ENCODE assay signal across 9 cellular contexts in genomic region chr17:80453126-80453979, GRCh38. TPM values are rescaled to one million over a fixed set of nuclear protein-coding genes. Genes with fewer than 3 reads are reported as not detected.
DNase-seq lines count a peak whose midpoint lies in the region; ATAC-seq and TF ChIP-seq lines count a peak whose summit lies in the region.
"Had no signal": no experiment of that assay in that cellular context is flagged by ENCODE, and none has a peak within 500 bp of the region (broad histone marks: within the 10 kb centered on the region; RNA-seq: fewer than 3 reads in every experiment).

No MANE protein-coding gene starts in this region.

- H3K4me3 ChIP-seq in AG04450 (ENCODE audit: low read depth, low read length) (peak overlapping the region; percentile 75), HEK293 (ENCODE audit: low read depth, low read length) (peak overlapping the region; percentile 78)

- peak overlapping the region; percentile 97 for H3K4me3 Mint-ChIP-seq in activated naive CD8-positive, alpha-beta T cell treated with anti-CD3 and anti-CD28 coated beads, Interleukin-2, amount 50 U/mL, for 24 hours
- H3K4me3 Mint-ChIP-seq in memory B cell = peak overlapping the region; percentile 94

- H3K4me1 Mint-ChIP-seq in activated naive CD8-positive, alpha-beta T cell treated with anti-CD3 and anti-CD28 coated beads, Interleukin-2, amount 50 U/mL, for 24 hours = peaks cover 30% of the 10 kb centered on the region
- peaks cover 13% of the 10 kb centered on the region for H3K4me1 Mint-ChIP-seq in memory B cell

- peak overlapping the region; percentile 100 for H3K27ac Mint-ChIP-seq in activated naive CD8-positive, alpha-beta T cell treated with anti-CD3 and anti-CD28 coated beads, Interleukin-2, amount 50 U/mL, for 24 hours
- H3K27ac Mint-ChIP-seq in memory B cell = peak overlapping the region; percentile 93

- in situ Hi-C loops in G401 (cut with HindIII; ENCODE audit: low sequenced_read_pairs) = no loop called here

- H3K4me1 ChIP-seq in HEK293 (ENCODE audit: control insufficient read depth, insufficient read depth, low read length) = peaks cover 15% of the 10 kb centered on the region

- peaks cover 2% of the 10 kb centered on the region for H3K27me3 ChIP-seq in AG04450 (ENCODE audit: control insufficient read depth, insufficient read depth, low read length)
- H3K27me3 ChIP-seq: gastroesophageal sphincter had no signal

- no peak overlapping the region for H3K27ac ChIP-seq in AG04450 (ENCODE audit: low read depth, low read length)
- peak overlapping the region; percentile 97 for H3K27ac ChIP-seq in HEK293 (ENCODE audit: extremely low read depth, low read depth, low read length)

- TF ChIP-seq CTCF in AG04450 (IDR thresholded peaks at IDR 0.05; ENCODE audit: low read depth, low read length) (no peak), HEK293 (tag by site-specific recombination; IDR thresholded peaks at IDR 0.05) (no peak), GM10266 (IDR thresholded peaks at IDR 0.05; ENCODE audit: control insufficient read depth, insufficient read depth, low read depth, missing control alignments) (no peak)

- no peak for DNase-seq in AG04450 (ENCODE audit: low read depth, low spot score)
- no peak for DNase-seq in activated naive CD8-positive, alpha-beta T cell treated with anti-CD3 and anti-CD28 coated beads, Interleukin-2, amount 50 U/mL, for 24 hours
- DNase-seq in memory B cell (ENCODE audit: low spot score in 2 of 2) = no peak
- DNase-seq in G401 (ENCODE audit: low spot score) = no peak
- no peak for DNase-seq in GM10266 (ENCODE audit: extremely low spot score)
- no peak for DNase-seq in CD1c-positive myeloid dendritic cell (ENCODE audit: extremely low spot score)

- no peaks in the 10 kb centered on the region for H3K36me3 Mint-ChIP-seq in activated naive CD8-positive, alpha-beta T cell treated with anti-CD3 and anti-CD28 coated beads, Interleukin-2, amount 50 U/mL, for 24 hours (ENCODE audit: low read depth)
- no peaks in the 10 kb centered on the region for H3K36me3 Mint-ChIP-seq in memory B cell

- CTCF ChIA-PET in AG04450 (lab: Charles Lee) (no interaction called here), HEK293 (lab: Yijun Ruan, JAX) (interaction anchor here (0.6 to 1.7 kb wide), 5 partner anchors 23 to 205 kb away, joined by 3 to 7 read pairs (median 4); partner anchors contain the start of gene NPTX1)

- H3K9me3 Mint-ChIP-seq in activated naive CD8-positive, alpha-beta T cell treated with anti-CD3 and anti-CD28 coated beads, Interleukin-2, amount 50 U/mL, for 24 hours = no peaks in the 10 kb centered on the region
- no peaks in the 10 kb centered on the region for H3K9me3 Mint-ChIP-seq in memory B cell

- no peaks in the 10 kb centered on the region for H3K36me3 ChIP-seq in HEK293 (ENCODE audit: control insufficient read depth in 2 of 2, insufficient read depth in 1 of 2, low read length in 2 of 2)
- H3K36me3 ChIP-seq: gastroesophageal sphincter had no signal

- no peak for ATAC-seq in activated naive CD8-positive, alpha-beta T cell treated with anti-CD3 and anti-CD28 coated beads, Interleukin-2, amount 50 U/mL, for 24 hours
- no peak for ATAC-seq in memory B cell (ENCODE audit: low read depth)
- ATAC-seq in esophagus mucosa = no peak

- H3K9me3 ChIP-seq in AG04450 (ENCODE audit: control insufficient read depth, insufficient read depth, low read length) (peaks cover 13% of the 10 kb centered on the region; the same call in 1 of the 2 replicates), HEK293 (ENCODE audit: control insufficient read depth, insufficient read depth, low read depth, low read length) (no peaks in the 10 kb centered on the region)
- H3K9me3 ChIP-seq: gastroesophageal sphincter had no signal

- POLR2A ChIA-PET in AG04450 (lab: Yijun Ruan, JAX) = no interaction called here
- POLR2A ChIA-PET in HEK293 (lab: Yijun Ruan, JAX) = interaction anchor here (0.6 to 5.5 kb wide), 8 partner anchors 11 to 591 kb away, joined by 3 to 110 read pairs (median 8); partner anchors contain the start of genes NPTX1 and RPTOR

- H3K27me3 Mint-ChIP-seq in activated naive CD8-positive, alpha-beta T cell treated with anti-CD3 and anti-CD28 coated beads, Interleukin-2, amount 50 U/mL, for 24 hours = peaks cover 6% of the 10 kb centered on the region
- peaks cover 12% of the 10 kb centered on the region for H3K27me3 Mint-ChIP-seq in memory B cell

TF ChIP-seq in HEK293, 187 proteins besides CTCF, POLR2A, EP300 and RAD21:
- TF ChIP-seq ZSCAN16 (tag by site-specific recombination; IDR thresholded peaks at IDR 0.05) (no peak), ZSCAN18 (tag by site-specific recombination; IDR thresholded peaks at IDR 0.05) (no peak), ZFHX2 (tag by site-specific recombination; conservative IDR thresholded peaks at IDR 0.05) (no peak), ZNF600 (tag by site-specific recombination; IDR thresholded peaks at IDR 0.05) (no peak), ZNF571 (tag by site-specific recombination; IDR thresholded peaks at IDR 0.05) (no peak), ZNF560 (tag by site-specific recombination; IDR thresholded peaks at IDR 0.05; ENCODE audit: borderline replicate concordance) (no peak), REST (tag by site-specific recombination; IDR thresholded peaks at IDR 0.05) (no peak), ZNF211 (tag by site-specific recombination; IDR thresholded peaks at IDR 0.05; ENCODE audit: low read depth) (no peak), ZNF19 (tag by site-specific recombination; IDR thresholded peaks at IDR 0.05; ENCODE audit: low read depth) (no peak)
TF ChIP-seq in HEK293: peak in this region for 0.

RNA-seq across cellular contexts. Expression of gene NPTX1, which starts 23.1 kb away (rescaled TPM):
- 6.4 and 6.5 TPM in 2 replicates for polyA plus RNA-seq in AG04450 (2011; rRNA removed)
- 7.0 and 14.2 TPM in 2 replicates for polyA minus RNA-seq in AG04450 (2011; rRNA and poly(A)+ RNA removed)
- 0.07 and 0.12 TPM in 2 replicates for total RNA-seq in G401 (2014; rRNA removed; shearing (Covaris generic))
- total RNA-seq in esophagus mucosa = not detected

RNA-seq across cellular contexts. Expression of gene ENDOV, which starts 38.4 kb away (rescaled TPM):
- polyA plus RNA-seq in AG04450 (2011; rRNA removed) = 18.1 and 24.9 TPM in 2 replicates
- 11.6 and 17.6 TPM in 2 replicates for polyA minus RNA-seq in AG04450 (2011; rRNA and poly(A)+ RNA removed)
- 28.1 and 30.7 TPM in 2 replicates for total RNA-seq in G401 (2014; rRNA removed; shearing (Covaris generic))
- 12.9 TPM for total RNA-seq in esophagus mucosa
